ENCODE assay signal across 8 cellular contexts in the genomic region with DNA sequence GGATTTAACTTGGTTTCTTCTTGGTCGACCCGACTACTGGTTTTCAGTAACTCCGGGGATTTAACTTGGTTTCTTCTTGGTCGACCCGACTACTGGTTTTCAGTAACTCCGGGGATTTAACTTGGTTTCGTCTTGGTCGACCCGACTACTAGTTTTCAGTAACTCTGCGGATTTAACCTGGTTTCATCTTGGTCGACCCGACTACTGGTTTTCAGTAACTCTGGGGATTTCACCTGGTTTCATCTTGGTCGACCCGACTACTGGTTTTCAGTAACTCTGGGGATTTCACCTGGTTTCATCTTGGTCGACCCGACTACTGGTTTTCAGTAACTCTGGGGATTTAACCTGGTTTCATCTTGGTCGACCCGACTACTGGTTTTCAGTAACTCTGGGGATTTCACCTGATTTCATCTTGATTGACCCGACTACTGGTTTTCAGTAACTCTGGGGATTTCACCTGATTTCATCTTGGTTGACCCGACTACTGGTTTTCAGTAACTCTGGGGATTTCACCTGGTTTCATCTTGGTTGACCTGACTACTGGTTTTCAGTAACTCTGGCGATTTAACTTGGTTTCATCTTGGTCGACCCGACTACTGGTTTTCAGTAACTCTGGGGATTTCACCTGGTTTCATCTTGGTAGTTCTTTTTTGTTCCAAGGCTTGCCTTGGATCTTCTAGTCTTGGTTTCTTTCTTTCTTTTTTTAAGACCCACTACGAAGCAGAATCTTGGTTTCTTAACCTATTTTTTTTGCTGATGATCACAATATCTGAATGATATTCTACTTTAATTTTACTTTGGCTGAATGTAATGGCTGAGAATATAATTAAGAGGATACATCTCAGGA. TPM values are rescaled to one million over a fixed set of nuclear protein-coding genes. Genes with fewer than 3 reads are reported as not detected.
DNase-seq lines count a peak whose midpoint lies in the region; ATAC-seq, FAIRE-seq and TF ChIP-seq lines count a peak whose summit lies in the region.
"Not testable (repeated sequence)": the region's sequence is repeated elsewhere in the genome, so short reads cannot be mapped to it uniquely, and the experiment has no call there.

No MANE protein-coding gene starts in this region.

- ATAC-seq in A549; GM12878; natural killer cell treated with Interleukin-12 subunit alpha and Interleukin-12 subunit beta and Interleukin-15 and Interleukin-18, amount 100 ng/mL, for 72 hours: not testable (repeated sequence)
- ATAC-seq in activated CD4-positive, alpha-beta T cell treated with anti-CD3 and anti-CD28 coated beads for 36 hours, result peak; percentile 64

- not testable (repeated sequence) for TF ChIP-seq RAD21 in A549 (conservative IDR thresholded peaks at IDR 0.05 in 1 of 2, IDR thresholded peaks at IDR 0.05 in 1 of 2); GM12878 (IDR thresholded peaks at IDR 0.05; ENCODE audit: insufficient read depth, low read depth, low read length)

- not testable (repeated sequence) for H3K27ac ChIP-seq in A549; MM.1S (ENCODE audit: low read length); GM12878 (ENCODE audit: control insufficient read depth, insufficient read depth)

- H4K20me1 ChIP-seq in MM.1S (ENCODE audit: insufficient read depth, low read length); GM12878 (ENCODE audit: control insufficient read depth, insufficient read depth): not testable (repeated sequence)

- not testable (repeated sequence) for H3K27me3 ChIP-seq in MM.1S (replicated peaks; ENCODE audit: insufficient read depth, low read length); GM12878 (replicated peaks in 1 of 2; ENCODE audit: control insufficient read depth in 2 of 2, insufficient read depth in 2 of 2, low read length in 1 of 2)

- not testable (repeated sequence) for H3K79me2 ChIP-seq in MM.1S (ENCODE audit: low read length); GM12878 (ENCODE audit: control insufficient read depth, insufficient read depth, low read length)

- H3K27ac Mint-ChIP-seq in activated CD4-positive, alpha-beta T cell treated with anti-CD3 and anti-CD28 coated beads for 36 hours, result peak overlapping the region; percentile 24
- H3K27ac Mint-ChIP-seq in activated CD4-positive, alpha-beta memory T cell treated with anti-CD3 and anti-CD28 coated beads for 36 hours, result peak overlapping the region; percentile 69
- peak overlapping the region; percentile 76 for H3K27ac Mint-ChIP-seq in activated T-cell treated with anti-CD3 and anti-CD28 coated beads, Interleukin-2, amount 50 U/mL, for 24 hours
- peak overlapping the region; percentile 28 for H3K27ac Mint-ChIP-seq in activated T-helper 2 cell treated with anti-CD3 and anti-CD28 coated beads, Interferon-gamma antibody, Interleukin-2, Interleukin-4, amounts not matched to agents 10 μg/mL and 5 μg/mL and 100 μg/mL, durations not matched to agents 14 hours and 24 hours and 36 hours
- H3K27ac Mint-ChIP-seq in natural killer cell treated with Interleukin-12 subunit alpha and Interleukin-12 subunit beta and Interleukin-15 and Interleukin-18, amount 100 ng/mL, for 72 hours, result not testable (repeated sequence)

- not testable (repeated sequence) for H3K36me3 Mint-ChIP-seq in activated CD4-positive, alpha-beta T cell treated with anti-CD3 and anti-CD28 coated beads for 36 hours (ENCODE audit: low read depth); natural killer cell treated with Interleukin-12 subunit alpha and Interleukin-12 subunit beta and Interleukin-15 and Interleukin-18, amount 100 ng/mL, for 72 hours
- H3K36me3 Mint-ChIP-seq in activated CD4-positive, alpha-beta memory T cell treated with anti-CD3 and anti-CD28 coated beads for 36 hours, result peaks cover 11% of the 10 kb centered on the region
- peaks cover 18% of the 10 kb centered on the region for H3K36me3 Mint-ChIP-seq in activated T-cell treated with anti-CD3 and anti-CD28 coated beads, Interleukin-2, amount 50 U/mL, for 24 hours (ENCODE audit: low read depth)
- peaks cover 19% of the 10 kb centered on the region for H3K36me3 Mint-ChIP-seq in activated T-helper 2 cell treated with anti-CD3 and anti-CD28 coated beads, Interferon-gamma antibody, Interleukin-2, Interleukin-4, amounts not matched to agents 10 μg/mL and 5 μg/mL and 100 μg/mL, durations not matched to agents 14 hours and 24 hours and 36 hours (ENCODE audit: low read depth)

- not testable (repeated sequence) for TF ChIP-seq EP300 in A549 (IDR thresholded peaks at IDR 0.05); GM12878 (IDR thresholded peaks at IDR 0.05; ENCODE audit: borderline replicate concordance in 1 of 2, control insufficient read depth in 1 of 2, low read depth in 2 of 2, low read length in 2 of 2)

- TF ChIP-seq POLR2A in A549 (IDR thresholded peaks at IDR 0.05; ENCODE audit: low read length); GM12878 (IDR thresholded peaks at IDR 0.05; ENCODE audit: low read depth, low read length): not testable (repeated sequence)

- H3K9me2 ChIP-seq in MM.1S (replicated peaks; ENCODE audit: insufficient read depth, low read length), result not testable (repeated sequence)

- CTCF ChIA-PET in A549 (lab: Yijun Ruan, JAX); activated CD4-positive, alpha-beta T cell treated with anti-CD3 and anti-CD28 coated beads for 36 hours (lab: Charles Lee); GM12878 (lab: Yijun Ruan, JAX): not testable (repeated sequence)
- CTCF ChIA-PET in activated CD4-positive, alpha-beta memory T cell treated with anti-CD3 and anti-CD28 coated beads for 36 hours (lab: Charles Lee), result interaction anchor here (2.3 to 3.1 kb wide), 2 partner anchors 16 to 21 kb away, joined by 7 to 11 read pairs; no protein-coding TSS in a partner anchor

- not testable (repeated sequence) for H3K9me3 Mint-ChIP-seq in activated CD4-positive, alpha-beta T cell treated with anti-CD3 and anti-CD28 coated beads for 36 hours (ENCODE audit: low read depth); activated CD4-positive, alpha-beta memory T cell treated with anti-CD3 and anti-CD28 coated beads for 36 hours; activated T-cell treated with anti-CD3 and anti-CD28 coated beads, Interleukin-2, amount 50 U/mL, for 24 hours; activated T-helper 2 cell treated with anti-CD3 and anti-CD28 coated beads, Interferon-gamma antibody, Interleukin-2, Interleukin-4, amounts not matched to agents 10 μg/mL and 5 μg/mL and 100 μg/mL, durations not matched to agents 14 hours and 24 hours and 36 hours; natural killer cell treated with Interleukin-12 subunit alpha and Interleukin-12 subunit beta and Interleukin-15 and Interleukin-18, amount 100 ng/mL, for 72 hours

- in situ Hi-C loops in GM12878 (cut with MboI), result not testable (repeated sequence)

- H3K4me1 ChIP-seq in A549; MM.1S (ENCODE audit: low read length); GM12878 (ENCODE audit: control insufficient read depth, insufficient read depth, low read length): not testable (repeated sequence)

- SMC1A ChIA-PET in GM12878 (lab: Charles Lee; ENCODE audit: uncharacterized antibody, unreplicated experiment), result not testable (repeated sequence)

- intact Hi-C loops in activated CD4-positive, alpha-beta T cell treated with anti-CD3 and anti-CD28 coated beads for 36 hours (cut with DNase I, micrococcal nuclease), result loop anchor here in 1 of 2 experiments (1.0 kb wide), 1 partner anchor 15 kb away; no protein-coding TSS in a partner anchor
- intact Hi-C loops in activated CD4-positive, alpha-beta memory T cell treated with anti-CD3 and anti-CD28 coated beads for 36 hours (cut with micrococcal nuclease), result loop anchor here (1.0 kb wide), 1 partner anchor 15 kb away; no protein-coding TSS in a partner anchor
- intact Hi-C loops in activated T-helper 2 cell treated with anti-CD3 and anti-CD28 coated beads, Interferon-gamma antibody, Interleukin-2, Interleukin-4, amounts not matched to agents 10 μg/mL and 5 μg/mL and 100 μg/mL, durations not matched to agents 14 hours and 24 hours and 36 hours (cut with micrococcal nuclease), result loop anchor here (1.0 kb wide), 1 partner anchor 15 kb away; no protein-coding TSS in a partner anchor
- intact Hi-C loops in GM12878 (cut with micrococcal nuclease; ENCODE audit: unreplicated experiment), result not testable (repeated sequence)

- not testable (repeated sequence) for H3K9ac ChIP-seq in MM.1S (ENCODE audit: low read length); GM12878 (ENCODE audit: control insufficient read depth, insufficient read depth, low read length)

- not testable (repeated sequence) for H3K27me3 Mint-ChIP-seq in activated CD4-positive, alpha-beta T cell treated with anti-CD3 and anti-CD28 coated beads for 36 hours; activated CD4-positive, alpha-beta memory T cell treated with anti-CD3 and anti-CD28 coated beads for 36 hours; activated T-cell treated with anti-CD3 and anti-CD28 coated beads, Interleukin-2, amount 50 U/mL, for 24 hours; activated T-helper 2 cell treated with anti-CD3 and anti-CD28 coated beads, Interferon-gamma antibody, Interleukin-2, Interleukin-4, amounts not matched to agents 10 μg/mL and 5 μg/mL and 100 μg/mL, durations not matched to agents 14 hours and 24 hours and 36 hours (ENCODE audit: low read depth); natural killer cell treated with Interleukin-12 subunit alpha and Interleukin-12 subunit beta and Interleukin-15 and Interleukin-18, amount 100 ng/mL, for 72 hours

- not testable (repeated sequence) for H3K4me1 Mint-ChIP-seq in activated CD4-positive, alpha-beta T cell treated with anti-CD3 and anti-CD28 coated beads for 36 hours; activated CD4-positive, alpha-beta memory T cell treated with anti-CD3 and anti-CD28 coated beads for 36 hours (ENCODE audit: low read depth); activated T-helper 2 cell treated with anti-CD3 and anti-CD28 coated beads, Interferon-gamma antibody, Interleukin-2, Interleukin-4, amounts not matched to agents 10 μg/mL and 5 μg/mL and 100 μg/mL, durations not matched to agents 14 hours and 24 hours and 36 hours (ENCODE audit: low read depth); natural killer cell treated with Interleukin-12 subunit alpha and Interleukin-12 subunit beta and Interleukin-15 and Interleukin-18, amount 100 ng/mL, for 72 hours (ENCODE audit: low read depth in 2 of 2)
- H3K4me1 Mint-ChIP-seq in activated T-cell treated with anti-CD3 and anti-CD28 coated beads, Interleukin-2, amount 50 U/mL, for 24 hours (ENCODE audit: low read depth), result peaks cover 10% of the 10 kb centered on the region

- not testable (repeated sequence) for TF ChIP-seq CTCF in A549 (IDR thresholded peaks at IDR 0.05); MM.1S (IDR thresholded peaks at IDR 0.05; ENCODE audit: low read length); GM12878 (IDR thresholded peaks at IDR 0.05 in 2 of 3, conservative IDR thresholded peaks at IDR 0.05 in 1 of 3; ENCODE audit: control insufficient read depth in 2 of 3, extremely low read depth in 1 of 3, insufficient read depth in 1 of 3, low read depth in 3 of 3, low read length in 3 of 3)

- POLR2A ChIA-PET in A549 (lab: Yijun Ruan, JAX); activated CD4-positive, alpha-beta T cell treated with anti-CD3 and anti-CD28 coated beads for 36 hours (lab: Charles Lee); activated CD4-positive, alpha-beta memory T cell treated with anti-CD3 and anti-CD28 coated beads for 36 hours (lab: Charles Lee); GM12878 (lab: Charles Lee): not testable (repeated sequence)

- not testable (repeated sequence) for H3K36me3 ChIP-seq in MM.1S (replicated peaks; ENCODE audit: insufficient read depth, low read length); GM12878 (ENCODE audit: control insufficient read depth in 2 of 2, insufficient read depth in 2 of 2, low read length in 1 of 2)

- not testable (repeated sequence) for FAIRE-seq in A549 (lab: Jason Lieb, UNC); GM12878 (lab: Jason Lieb, UNC)

- H3F3A ChIP-seq in MM.1S (ENCODE audit: insufficient read depth, low read length), result not testable (repeated sequence)

- not testable (repeated sequence) for H3K4me3 Mint-ChIP-seq in activated CD4-positive, alpha-beta T cell treated with anti-CD3 and anti-CD28 coated beads for 36 hours; activated CD4-positive, alpha-beta memory T cell treated with anti-CD3 and anti-CD28 coated beads for 36 hours; activated T-cell treated with anti-CD3 and anti-CD28 coated beads, Interleukin-2, amount 50 U/mL, for 24 hours; activated T-helper 2 cell treated with anti-CD3 and anti-CD28 coated beads, Interferon-gamma antibody, Interleukin-2, Interleukin-4, amounts not matched to agents 10 μg/mL and 5 μg/mL and 100 μg/mL, durations not matched to agents 14 hours and 24 hours and 36 hours (ENCODE audit: low read depth)
- H3K4me3 Mint-ChIP-seq in natural killer cell treated with Interleukin-12 subunit alpha and Interleukin-12 subunit beta and Interleukin-15 and Interleukin-18, amount 100 ng/mL, for 72 hours, result peak overlapping the region; percentile 29

- BruUV-seq in GM12878 (replicated peaks; lab: Mats Ljungman, UMichigan), result not testable (repeated sequence)

- 88% methylated on average over 22 of the region's 24 CpGs for WGBS in A549 (ENCODE audit: missing lambda C conversion rate)
- WGBS in GM12878 (ENCODE audit: insufficient coverage, insufficient replicate concordance, low lambda C conversion rate, missing lambda C conversion rate), result 5% methylated on average over 22 of the region's 24 CpGs

- not testable (repeated sequence) for DNase-seq in A549 (ENCODE audit: low read depth in 1 of 2, low spot score in 1 of 2); activated T-cell treated with anti-CD3 and anti-CD28 coated beads, Interleukin-2, amount 50 U/mL, for 24 hours; activated T-helper 2 cell treated with anti-CD3 and anti-CD28 coated beads, Interferon-gamma antibody, Interleukin-2, Interleukin-4, amounts not matched to agents 10 μg/mL and 5 μg/mL and 100 μg/mL, durations not matched to agents 14 hours and 24 hours and 36 hours (ENCODE audit: low spot score); natural killer cell treated with Interleukin-12 subunit alpha and Interleukin-12 subunit beta and Interleukin-15 and Interleukin-18, amount 100 ng/mL, for 72 hours (ENCODE audit: low spot score)
- DNase-seq in MM.1S (peak; percentile 32), GM12878 (ENCODE audit: low read depth, low spot score) (peak; percentile 5)
- DNase-seq in activated CD4-positive, alpha-beta T cell treated with anti-CD3 and anti-CD28 coated beads for 36 hours, result peak; percentile 15
- peak; percentile 42 for DNase-seq in activated CD4-positive, alpha-beta memory T cell treated with anti-CD3 and anti-CD28 coated beads for 36 hours

- H2AFZ ChIP-seq in MM.1S (ENCODE audit: low read length); GM12878 (ENCODE audit: control insufficient read depth, low read depth, low read length): not testable (repeated sequence)

- RAD21 ChIA-PET in GM12878 (lab: Charles Lee; ENCODE audit: unreplicated experiment), result not testable (repeated sequence)

- not testable (repeated sequence) for H3K4me3 ChIP-seq in A549; MM.1S (ENCODE audit: low read length); GM12878

- not testable (repeated sequence) for H3K4me2 ChIP-seq in A549; MM.1S (ENCODE audit: low read depth, low read length); GM12878 (ENCODE audit: control insufficient read depth, insufficient read depth)

- not testable (repeated sequence) for H3K9me3 ChIP-seq in A549; MM.1S (replicated peaks; ENCODE audit: insufficient read depth, low read length); GM12878 (replicated peaks; ENCODE audit: control insufficient read depth, insufficient read depth, low read length)

RNA-seq across cellular contexts. Expression of a gene that starts 28.3 kb away (rescaled TPM):
- 749 and 930 TPM in 2 replicates for polyA plus RNA-seq in A549 (2011; rRNA removed)
- 392 and 443 TPM in 2 replicates for polyA plus RNA-seq in A549 (2012; cell fraction: cytosol; rRNA removed)
- 70.7 and 150 TPM in 2 replicates for polyA plus RNA-seq in A549 (2012; cell fraction: nucleus; rRNA removed)
- 976 to 1,092 TPM (median 1,060 TPM) in 3 replicates for polyA plus RNA-seq in A549 (2017; fragmentation: RNase III; extraction: RNeasy Plus Mini Kit Qiagen cat#74134 plus additional on column Dnase treatment)
- polyA minus RNA-seq in A549 (2011; rRNA and poly(A)+ RNA removed), result 64.1 and 65.5 TPM in 2 replicates
- 1,000 to 10,000 TPM; 1,121 to 1,734 TPM for total RNA-seq in activated CD4-positive, alpha-beta T cell treated with anti-CD3 and anti-CD28 coated beads for 36 hours
- 1,000 to 10,000 TPM; 1,575 to 1,587 TPM for total RNA-seq in activated CD4-positive, alpha-beta memory T cell treated with anti-CD3 and anti-CD28 coated beads for 36 hours
- total RNA-seq in activated T-helper 2 cell treated with anti-CD3 and anti-CD28 coated beads, Interferon-gamma antibody, Interleukin-2, Interleukin-4, amounts not matched to agents 10 μg/mL and 5 μg/mL and 100 μg/mL, durations not matched to agents 14 hours and 24 hours and 36 hours, result 1,338 and 1,363 TPM in 2 replicates
- total RNA-seq in GM12878 (2013; cell fraction: nucleolus; rRNA removed), result 152 and 158 TPM in 2 replicates
- total RNA-seq in GM12878 (2014; rRNA removed), result 774 and 1,139 TPM in 2 replicates
- total RNA-seq in GM12878 (2014; rRNA removed; fragmentation: Illumina TruSeq; extraction: Trizol), result 2,045 and 2,048 TPM in 2 replicates
- total RNA-seq in GM12878 (2021), result 1,469 and 1,543 TPM in 2 replicates
- polyA plus RNA-seq in GM12878 (2011; ENCODE audit: low read depth), result 7,666 TPM
- 1,355 and 2,033 TPM in 2 replicates for polyA plus RNA-seq in GM12878 (2011; rRNA removed)
- 588 and 600 TPM in 2 replicates for polyA plus RNA-seq in GM12878 (2011; cell fraction: cytosol; rRNA removed)
- polyA plus RNA-seq in GM12878 (2011; cell fraction: nucleus; rRNA removed), result 326 and 453 TPM in 2 replicates
- 3,017 and 3,888 TPM in 2 replicates for polyA plus RNA-seq in GM12878 (2012)
- polyA plus RNA-seq in GM12878 (2014; fragmentation: Illumina TruSeq; extraction: Trizol), result 2,605 and 3,098 TPM in 2 replicates
- polyA plus RNA-seq in GM12878 (2014; fragmentation: Nextera tagmentation; extraction: Ambion mirVana), result 1,000 to 10,000 TPM; 2,763 to 3,144 TPM
- 1,819 and 2,206 TPM in 2 replicates for polyA plus RNA-seq in GM12878 (2014; rRNA removed)
- 1,000 to 10,000 TPM; 1,637 to 1,641 TPM for polyA plus RNA-seq in GM12878 (2016; fragmentation: Nextera tagmentation; extraction: Ambion mirVana)
- 184 and 244 TPM in 2 replicates for polyA minus RNA-seq in GM12878 (2011; rRNA and poly(A)+ RNA removed)
- polyA minus RNA-seq in GM12878 (2011; cell fraction: cytosol; rRNA and poly(A)+ RNA removed), result 126 and 163 TPM in 2 replicates
- 34.9 and 49.6 TPM in 2 replicates for polyA minus RNA-seq in GM12878 (2011; cell fraction: nucleus; rRNA and poly(A)+ RNA removed)
- 100 to 1,000 TPM; 683 to 726 TPM for total RNA-seq in natural killer cell treated with Interleukin-12 subunit alpha and Interleukin-12 subunit beta and Interleukin-15 and Interleukin-18, amount 100 ng/mL, for 72 hours

RNA-seq across cellular contexts. Expression of a gene that starts 38.4 kb away (rescaled TPM):
- polyA plus RNA-seq in A549 (2011; rRNA removed) (4.8 and 5.6 TPM in 2 replicates), A549 (2017; fragmentation: RNase III; extraction: RNeasy Plus Mini Kit Qiagen cat#74134 plus additional on column Dnase treatment) (2.2 to 2.4 TPM (median 2.2 TPM) in 3 replicates), GM12878 (2011; rRNA removed) (1.5 and 1.6 TPM in 2 replicates), GM12878 (2014; fragmentation: Illumina TruSeq; extraction: Trizol) (0.54 and 1.00 TPM in 2 replicates), GM12878 (2014; fragmentation: Nextera tagmentation; extraction: Ambion mirVana) (under 1 TPM; 0.02 to 0.18 TPM), GM12878 (2014; rRNA removed) (0.88 and 1.4 TPM in 2 replicates), GM12878 (2016; fragmentation: Nextera tagmentation; extraction: Ambion mirVana) (1 to 10 TPM in 1 of 2 experiments, under 1 TPM in 1; 0.73 to 1.7 TPM)
- polyA plus RNA-seq in A549 (2012; cell fraction: cytosol; rRNA removed), result 1.4 TPM in 2 replicates
- 1.3 and 2.1 TPM in 2 replicates for polyA plus RNA-seq in A549 (2012; cell fraction: nucleus; rRNA removed)
- 5.3 and 7.3 TPM in 2 replicates for polyA minus RNA-seq in A549 (2011; rRNA and poly(A)+ RNA removed)
- total RNA-seq in activated CD4-positive, alpha-beta T cell treated with anti-CD3 and anti-CD28 coated beads for 36 hours, result 1 to 10 TPM; 4.3 to 7.7 TPM
- 1 to 10 TPM; 3.6 to 3.8 TPM for total RNA-seq in activated CD4-positive, alpha-beta memory T cell treated with anti-CD3 and anti-CD28 coated beads for 36 hours
- total RNA-seq in activated T-helper 2 cell treated with anti-CD3 and anti-CD28 coated beads, Interferon-gamma antibody, Interleukin-2, Interleukin-4, amounts not matched to agents 10 μg/mL and 5 μg/mL and 100 μg/mL, durations not matched to agents 14 hours and 24 hours and 36 hours, result 4.3 and 4.4 TPM in 2 replicates
- total RNA-seq in GM12878 (2013; cell fraction: nucleolus; rRNA removed), result 3.9 and 6.8 TPM in 2 replicates
- total RNA-seq in GM12878 (2014; rRNA removed) (0.54 and 0.68 TPM in 2 replicates), GM12878 (2014; rRNA removed; fragmentation: Illumina TruSeq; extraction: Trizol) (0.55 and 1.0 TPM in 2 replicates), GM12878 (2021) (0.95 and 1.1 TPM in 2 replicates)
- 1.1 TPM for polyA plus RNA-seq in GM12878 (2011; ENCODE audit: low read depth)
- 0.69 and 0.72 TPM in 2 replicates for polyA plus RNA-seq in GM12878 (2011; cell fraction: cytosol; rRNA removed)
- polyA plus RNA-seq in GM12878 (2011; cell fraction: nucleus; rRNA removed), result 0.99 and 1.0 TPM in 2 replicates
- polyA plus RNA-seq in GM12878 (2012), result 0.65 and 0.77 TPM in 2 replicates
- polyA minus RNA-seq in GM12878 (2011; rRNA and poly(A)+ RNA removed), result 1.4 and 2.3 TPM in 2 replicates
- 1.3 and 1.6 TPM in 2 replicates for polyA minus RNA-seq in GM12878 (2011; cell fraction: cytosol; rRNA and poly(A)+ RNA removed)
- 1.2 and 1.5 TPM in 2 replicates for polyA minus RNA-seq in GM12878 (2011; cell fraction: nucleus; rRNA and poly(A)+ RNA removed)
- 1 to 10 TPM; 2.6 to 4.2 TPM for total RNA-seq in natural killer cell treated with Interleukin-12 subunit alpha and Interleukin-12 subunit beta and Interleukin-15 and Interleukin-18, amount 100 ng/mL, for 72 hours
